Comparison of ENCODE assay signal across 3 cellular contexts in genomic region chr4:15809058-15809457, GRCh38.
TF ChIP-seq lines count a peak whose summit lies in the region.

No MANE protein-coding gene starts in this region.

TF ChIP-seq in GM23338, 12 proteins besides CTCF, POLR2A, EP300 and RAD21 (continued from another document and continues in another):
- TF ChIP-seq ZNF331 (CRISPR knock-in tag; IDR thresholded peaks at IDR 0.05; ENCODE audit: low read depth) (no peak), REST (IDR thresholded peaks at IDR 0.05; ENCODE audit: unreplicated experiment) (no peak)

TF ChIP-seq in SK-N-SH treated with all-trans-retinoic acid at 6 μM for 48 hours, 23 proteins besides CTCF, POLR2A, EP300 and RAD21 (continued from another document):
- no peak for TF ChIP-seq ZFP3 (CRISPR knock-in tag; IDR thresholded peaks at IDR 0.05)
- TF ChIP-seq BACH2 (CRISPR knock-in tag; IDR thresholded peaks at IDR 0.05; ENCODE audit: borderline replicate concordance), result no peak
- TF ChIP-seq ARNTL (CRISPR knock-in tag; IDR thresholded peaks at IDR 0.05; ENCODE audit: borderline replicate concordance, low read depth), result no peak
- TF ChIP-seq PPARA (CRISPR knock-in tag; IDR thresholded peaks at IDR 0.05; ENCODE audit: borderline replicate concordance), result no peak

TF ChIP-seq in SK-N-SH, 30 proteins besides CTCF, POLR2A, EP300 and RAD21 (continued from another document):
- TF ChIP-seq JUND (IDR thresholded peaks at IDR 0.05), result no peak
- TF ChIP-seq, protein P1, sequence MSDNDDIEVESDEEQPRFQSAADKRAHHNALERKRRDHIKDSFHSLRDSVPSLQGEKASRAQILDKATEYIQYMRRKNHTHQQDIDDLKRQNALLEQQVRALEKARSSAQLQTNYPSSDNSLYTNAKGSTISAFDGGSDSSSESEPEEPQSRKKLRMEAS (IDR thresholded peaks at IDR 0.05; ENCODE audit: low read depth), result no peak
- TF ChIP-seq YY1 (IDR thresholded peaks at IDR 0.05; ENCODE audit: low read depth), result no peak
- no peak for TF ChIP-seq REST (IDR thresholded peaks at IDR 0.05; ENCODE audit: low read depth, low read length)
- TF ChIP-seq EZH2phosphoT487 (IDR thresholded peaks at IDR 0.05; ENCODE audit: borderline replicate concordance, low read depth), result no peak
- TF ChIP-seq USF2 (IDR thresholded peaks at IDR 0.05; ENCODE audit: borderline replicate concordance, low read depth, low read length), result no peak
- TF ChIP-seq RCOR1 (IDR thresholded peaks at IDR 0.05; ENCODE audit: low read length), result no peak
- TF ChIP-seq RFX5 (IDR thresholded peaks at IDR 0.05; ENCODE audit: low read length), result no peak
